Comparison of ENCODE assay signal across 8 cellular contexts in the genomic region with DNA sequence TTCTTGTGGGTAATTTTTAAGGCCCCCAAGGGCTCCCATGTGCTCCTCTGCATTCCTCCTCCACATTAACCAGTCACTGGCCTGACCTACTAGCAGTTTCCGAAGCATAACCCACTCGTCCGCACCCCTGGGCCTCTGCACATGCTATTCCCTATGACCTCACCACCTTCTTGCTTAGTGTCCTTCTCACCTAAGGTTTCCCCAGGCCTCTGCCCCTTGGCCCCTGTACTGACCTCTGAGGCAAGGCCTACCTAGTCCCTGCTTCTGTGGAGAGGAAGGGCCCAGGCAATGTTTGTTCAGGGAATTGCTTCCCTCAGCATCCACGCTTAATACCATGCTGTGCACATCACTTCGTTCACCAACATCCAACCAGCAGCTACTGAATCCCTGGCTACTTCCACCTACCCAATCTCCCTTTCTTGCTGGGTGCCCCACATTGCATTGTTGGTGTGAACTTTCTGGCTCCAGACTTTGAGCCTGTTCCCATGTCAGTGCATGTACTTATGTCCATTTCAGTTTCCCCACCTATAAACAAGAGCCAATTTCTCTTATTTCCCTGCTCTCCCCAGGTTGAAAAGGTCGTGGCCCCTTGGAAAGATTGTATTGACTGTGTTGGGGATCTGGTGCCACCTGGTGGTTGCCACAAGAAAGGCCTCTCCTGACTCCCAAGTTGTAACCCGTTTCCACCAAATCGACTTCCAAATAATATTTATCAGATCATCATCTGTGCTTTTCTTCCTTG. TPM values are rescaled to one million over a fixed set of nuclear protein-coding genes. Genes with fewer than 3 reads are reported as not detected.
DNase-seq lines count a peak whose midpoint lies in the region; ATAC-seq, FAIRE-seq and TF ChIP-seq lines count a peak whose summit lies in the region.

No MANE protein-coding gene starts in this region.

- no peak overlapping the region for H3K27ac ChIP-seq in cardiac muscle cell
- no peak overlapping the region for H3K27ac ChIP-seq in smooth muscle cell (ENCODE audit: low read depth)

- peak; percentile 9 for FAIRE-seq in GM12892 (lab: Jason Lieb, UNC)

- H3K9ac ChIP-seq in smooth muscle cell (ENCODE audit: low read depth), result no peak overlapping the region

- DNase-seq in AML-193 (lab: John Stamatoyannopoulos, UW) (peak; percentile 44 to 55), GM12892 (ENCODE audit: insufficient read length) (no peak), NCI-H2227 treated with DMSO at 0.1 percent for 48 hours (lab: John Stamatoyannopoulos, UW) (peak; percentile 49), cardiac muscle cell (ENCODE audit: low read depth in 1 of 2, low spot score in 1 of 2) (peak; percentile 58 to 63), smooth muscle cell (lab: John Stamatoyannopoulos, UW; ENCODE audit: unreplicated experiment) (no peak), NCI-H187 (lab: John Stamatoyannopoulos, UW) (no peak)
- peak; percentile 32 for DNase-seq in activated T-cell treated with anti-CD3 and anti-CD28 coated beads, Interleukin-2, amount 50 U/mL, for 1 hour

- no peaks in the 10 kb centered on the region for H3K27me3 ChIP-seq in cardiac muscle cell
- H3K27me3 ChIP-seq in smooth muscle cell (ENCODE audit: low read depth), result no peaks in the 10 kb centered on the region

- 72% methylated on average over 8 of the region's 8 CpGs for WGBS in smooth muscle cell (ENCODE audit: low lambda C conversion rate)

- H3K4me2 ChIP-seq in smooth muscle cell, result no peak overlapping the region

- TF ChIP-seq POLR2A in GM12892 (IDR thresholded peaks at IDR 0.05; ENCODE audit: low read depth, low read length), result no peak

- TF ChIP-seq CTCF in cardiac muscle cell (IDR thresholded peaks at IDR 0.05; ENCODE audit: low read depth, low read length), result peak; percentile 97
- TF ChIP-seq CTCF in smooth muscle cell (IDR thresholded peaks at IDR 0.05; ENCODE audit: borderline replicate concordance, insufficient read depth, poor library complexity, severe bottlenecking), result peak; percentile 87

- no peak overlapping the region for H3K4me3 ChIP-seq in cardiac muscle cell
- no peak overlapping the region for H3K4me3 ChIP-seq in smooth muscle cell

- no peaks in the 10 kb centered on the region for H3K9me3 ChIP-seq in cardiac muscle cell (ENCODE audit: low read depth)
- no peaks in the 10 kb centered on the region for H3K9me3 ChIP-seq in smooth muscle cell (replicated peaks; ENCODE audit: low read depth)

- no peaks in the 10 kb centered on the region for H4K20me1 ChIP-seq in smooth muscle cell (ENCODE audit: low read depth)

- no peaks in the 10 kb centered on the region for H3K36me3 ChIP-seq in cardiac muscle cell
- no peaks in the 10 kb centered on the region for H3K36me3 ChIP-seq in smooth muscle cell (ENCODE audit: low read depth)

- no peak overlapping the region for H2AFZ ChIP-seq in smooth muscle cell (ENCODE audit: low read depth)

- H3K4me1 ChIP-seq in cardiac muscle cell (ENCODE audit: low read depth), result no peaks in the 10 kb centered on the region
- no peaks in the 10 kb centered on the region for H3K4me1 ChIP-seq in smooth muscle cell (ENCODE audit: low read depth)

- H3F3A ChIP-seq in smooth muscle cell (ENCODE audit: low read depth), result no peaks in the 10 kb centered on the region

- no peaks in the 10 kb centered on the region for H3K79me2 ChIP-seq in smooth muscle cell (ENCODE audit: low read depth)

- no peak for ATAC-seq in GM18873 (IDR thresholded peaks at IDR 0.05; ENCODE audit: low FRiP score, unreplicated experiment)

RNA-seq across cellular contexts. Expression of a gene that starts 19.2 kb away (rescaled TPM):
- 10.1 TPM for polyA plus RNA-seq in GM12892 (2012; ENCODE audit: missing spikeins)
- total RNA-seq in cardiac muscle cell (16.1 and 27.4 TPM in 2 replicates), smooth muscle cell (4.6 and 4.8 TPM in 2 replicates)
- polyA plus RNA-seq in cardiac muscle cell (25.9 and 28.7 TPM in 2 replicates), smooth muscle cell (6.9 and 8.2 TPM in 2 replicates)

Comparison
In these comparisons a context has a peak if more than half of its experiments do, and no peak if none do; other contexts are left out.
1. DNase-seq: peak in AML-193 (2 of 2), NCI-H2227 treated with DMSO at 0.1 percent for 48 hours (single experiment), activated T-cell treated with anti-CD3 and anti-CD28 coated beads, Interleukin-2, amount 50 U/mL, for 1 hour (single experiment) and cardiac muscle cell (2 of 2); none in GM12892 (single experiment), smooth muscle cell (single experiment) and NCI-H187 (0 of 2).